ENCODE assay signal across 1 cellular context in the genomic region with DNA sequence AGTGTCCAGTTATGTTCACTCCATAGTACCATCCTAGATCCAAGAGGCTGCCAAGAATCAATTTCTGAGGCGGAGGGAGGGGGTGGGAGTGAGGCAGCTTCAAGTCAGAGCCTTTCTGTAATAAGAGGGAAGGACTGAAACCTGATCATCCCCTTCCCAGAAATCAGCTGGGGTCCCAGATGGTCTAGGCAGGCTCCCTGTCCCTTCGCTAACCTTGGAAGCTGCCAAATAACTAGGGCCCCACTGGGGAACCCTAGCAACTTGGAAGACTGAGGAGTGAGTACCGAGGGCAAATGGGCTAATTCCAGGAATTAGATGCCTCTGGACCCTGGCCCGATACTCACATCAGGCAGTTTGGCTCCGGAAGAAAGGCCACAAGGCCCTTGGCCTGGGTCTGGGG.
TF ChIP-seq lines count a peak whose summit lies in the region.

No MANE protein-coding gene starts in this region.

TF ChIP-seq in GM23338, 12 proteins besides CTCF, POLR2A, EP300 and RAD21 (continued from another document):
- TF ChIP-seq, protein P1, sequence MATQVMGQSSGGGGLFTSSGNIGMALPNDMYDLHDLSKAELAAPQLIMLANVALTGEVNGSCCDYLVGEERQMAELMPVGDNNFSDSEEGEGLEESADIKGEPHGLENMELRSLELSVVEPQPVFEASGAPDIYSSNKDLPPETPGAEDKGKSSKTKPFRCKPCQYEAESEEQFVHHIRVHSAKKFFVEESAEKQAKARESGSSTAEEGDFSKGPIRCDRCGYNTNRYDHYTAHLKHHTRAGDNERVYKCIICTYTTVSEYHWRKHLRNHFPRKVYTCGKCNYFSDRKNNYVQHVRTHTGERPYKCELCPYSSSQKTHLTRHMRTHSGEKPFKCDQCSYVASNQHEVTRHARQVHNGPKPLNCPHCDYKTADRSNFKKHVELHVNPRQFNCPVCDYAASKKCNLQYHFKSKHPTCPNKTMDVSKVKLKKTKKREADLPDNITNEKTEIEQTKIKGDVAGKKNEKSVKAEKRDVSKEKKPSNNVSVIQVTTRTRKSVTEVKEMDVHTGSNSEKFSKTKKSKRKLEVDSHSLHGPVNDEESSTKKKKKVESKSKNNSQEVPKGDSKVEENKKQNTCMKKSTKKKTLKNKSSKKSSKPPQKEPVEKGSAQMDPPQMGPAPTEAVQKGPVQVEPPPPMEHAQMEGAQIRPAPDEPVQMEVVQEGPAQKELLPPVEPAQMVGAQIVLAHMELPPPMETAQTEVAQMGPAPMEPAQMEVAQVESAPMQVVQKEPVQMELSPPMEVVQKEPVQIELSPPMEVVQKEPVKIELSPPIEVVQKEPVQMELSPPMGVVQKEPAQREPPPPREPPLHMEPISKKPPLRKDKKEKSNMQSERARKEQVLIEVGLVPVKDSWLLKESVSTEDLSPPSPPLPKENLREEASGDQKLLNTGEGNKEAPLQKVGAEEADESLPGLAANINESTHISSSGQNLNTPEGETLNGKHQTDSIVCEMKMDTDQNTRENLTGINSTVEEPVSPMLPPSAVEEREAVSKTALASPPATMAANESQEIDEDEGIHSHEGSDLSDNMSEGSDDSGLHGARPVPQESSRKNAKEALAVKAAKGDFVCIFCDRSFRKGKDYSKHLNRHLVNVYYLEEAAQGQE (IDR thresholded peaks at IDR 0.05; ENCODE audit: unreplicated experiment), result no peak
- TF ChIP-seq POLR2AphosphoS5 (IDR thresholded peaks at IDR 0.05; ENCODE audit: low read depth) (no peak), JUNB (IDR thresholded peaks at IDR 0.05; ENCODE audit: unreplicated experiment) (no peak), CREB1 (CRISPR knock-in tag; IDR thresholded peaks at IDR 0.05; ENCODE audit: low read depth) (no peak), EZH2 (IDR thresholded peaks at IDR 0.05; ENCODE audit: low read depth, unreplicated experiment) (no peak)
- TF ChIP-seq, protein P2, sequence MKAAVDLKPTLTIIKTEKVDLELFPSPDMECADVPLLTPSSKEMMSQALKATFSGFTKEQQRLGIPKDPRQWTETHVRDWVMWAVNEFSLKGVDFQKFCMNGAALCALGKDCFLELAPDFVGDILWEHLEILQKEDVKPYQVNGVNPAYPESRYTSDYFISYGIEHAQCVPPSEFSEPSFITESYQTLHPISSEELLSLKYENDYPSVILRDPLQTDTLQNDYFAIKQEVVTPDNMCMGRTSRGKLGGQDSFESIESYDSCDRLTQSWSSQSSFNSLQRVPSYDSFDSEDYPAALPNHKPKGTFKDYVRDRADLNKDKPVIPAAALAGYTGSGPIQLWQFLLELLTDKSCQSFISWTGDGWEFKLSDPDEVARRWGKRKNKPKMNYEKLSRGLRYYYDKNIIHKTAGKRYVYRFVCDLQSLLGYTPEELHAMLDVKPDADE (IDR thresholded peaks at IDR 0.05), result no peak
